Comparison of ENCODE assay signal across 10 cellular contexts in genomic region chr19:3409346-3410064, GRCh38. TPM values are rescaled to one million over a fixed set of nuclear protein-coding genes. Genes with fewer than 3 reads are reported as not detected.
DNase-seq lines count a peak whose midpoint lies in the region; ATAC-seq and TF ChIP-seq lines count a peak whose summit lies in the region.
"Had no signal": no experiment of that assay in that cellular context is flagged by ENCODE, and none has a peak within 500 bp of the region (broad histone marks: within the 10 kb centered on the region; RNA-seq: fewer than 3 reads in every experiment).

No MANE protein-coding gene starts in this region.

- POLR2A ChIA-PET in activated CD8-positive, alpha-beta T cell treated with anti-CD3 and anti-CD28 coated beads for 36 hours (lab: Charles Lee): interaction anchor here (0.6 kb wide), 1 partner anchor 596 kb away, joined by 3 read pairs; no protein-coding TSS in a partner anchor

- peaks cover 0 to 7% of the 10 kb centered on the region in 2 donors for H3K4me1 ChIP-seq in esophagus (ENCODE audit: control insufficient read depth in 2 of 2, insufficient read depth in 2 of 2, low read length in 1 of 2)
- peaks cover 0 to 72% (median 47%) of the 10 kb centered on the region in 4 donors for H3K4me1 ChIP-seq in tibial artery

- H3K27ac ChIP-seq in esophagus (ENCODE audit: low read depth in 2 of 2, low read length in 1 of 2): peak overlapping the region; percentile 78 to 93
- H3K27ac ChIP-seq in tibial artery: peak overlapping the region; percentile 98 to 100

- H3K36me3 ChIP-seq in esophagus (ENCODE audit: control insufficient read depth in 2 of 2, insufficient read depth in 2 of 2, low read length in 1 of 2): no peaks in the 10 kb centered on the region
- peaks cover 0 to 33% (median 0%) of the 10 kb centered on the region in 3 donors for H3K36me3 ChIP-seq in tibial artery

- no peak overlapping the region for H3K4me3 Mint-ChIP-seq in activated CD8-positive, alpha-beta T cell treated with anti-CD3 and anti-CD28 coated beads for 36 hours
- H3K4me3 Mint-ChIP-seq: natural killer cell treated with Interleukin-12 subunit alpha and Interleukin-12 subunit beta and Interleukin-15 and Interleukin-18, amount 100 ng/mL, for 72 hours had no signal

- no peaks in the 10 kb centered on the region for H3K9me3 ChIP-seq in esophagus (ENCODE audit: control insufficient read depth in 2 of 2, insufficient read depth in 1 of 2, low read depth in 1 of 2, low read length in 1 of 2)
- no peaks in the 10 kb centered on the region for H3K9me3 ChIP-seq in tibial artery

- WGBS in esophagus, 2 donors: 40 to 50% methylated on average over 30 of the region's 30 CpGs

- no peaks in the 10 kb centered on the region for H3K4me1 Mint-ChIP-seq in activated CD8-positive, alpha-beta T cell treated with anti-CD3 and anti-CD28 coated beads for 36 hours (ENCODE audit: low read depth)

- DNase-seq in NCI-H69 (lab: John Stamatoyannopoulos, UW) (peak; percentile 59), lung microvascular endothelial cell (ENCODE audit: low read depth in 2 of 2) (peak; percentile 29 to 71), tibial artery (no peak), NCI-H1694 treated with DMSO at 0.1 percent for 48 hours (lab: John Stamatoyannopoulos, UW) (no peak)
- DNase-seq in activated CD8-positive, alpha-beta T cell treated with anti-CD3 and anti-CD28 coated beads for 36 hours: no peak
- DNase-seq: Kasumi-1; stimulated activated CD4-positive, alpha-beta T cell treated with anti-CD3 and anti-CD28 coated beads, Interleukin-4, amount 100 ng/mL, for 4 hours had no signal

- no peaks in the 10 kb centered on the region for H3K9me3 Mint-ChIP-seq in activated CD8-positive, alpha-beta T cell treated with anti-CD3 and anti-CD28 coated beads for 36 hours
- H3K9me3 Mint-ChIP-seq: natural killer cell treated with Interleukin-12 subunit alpha and Interleukin-12 subunit beta and Interleukin-15 and Interleukin-18, amount 100 ng/mL, for 72 hours had no signal

- no peaks in the 10 kb centered on the region for H3K27me3 ChIP-seq in esophagus (ENCODE audit: control insufficient read depth in 1 of 2, insufficient read depth in 2 of 2, low read length in 2 of 2)
- H3K27me3 ChIP-seq in tibial artery: no peaks in the 10 kb centered on the region

- H3K4me3 ChIP-seq in esophagus (ENCODE audit: low read depth in 1 of 2, low read length in 2 of 2) (no peak overlapping the region), tibial artery (no peak overlapping the region)

- ATAC-seq in activated CD8-positive, alpha-beta T cell treated with anti-CD3 and anti-CD28 coated beads for 36 hours: no peak
- ATAC-seq in HG02852 (IDR thresholded peaks at IDR 0.05; ENCODE audit: unreplicated experiment): no peak
- ATAC-seq: natural killer cell treated with Interleukin-12 subunit alpha and Interleukin-12 subunit beta and Interleukin-15 and Interleukin-18, amount 100 ng/mL, for 72 hours had no signal

- no peak for TF ChIP-seq CTCF in tibial artery (IDR thresholded peaks at IDR 0.05)
- TF ChIP-seq CTCF in activated CD8-positive, alpha-beta T cell treated with anti-CD3 and anti-CD28 coated beads for 36 hours (IDR thresholded peaks at IDR 0.05): no peak

- intact Hi-C loops in tibial artery (cut with DNase I; ENCODE audit: low total_unique reads): no loop called here
- intact Hi-C loops in activated CD8-positive, alpha-beta T cell treated with anti-CD3 and anti-CD28 coated beads for 36 hours (cut with micrococcal nuclease): no loop called here

- H3K36me3 Mint-ChIP-seq in activated CD8-positive, alpha-beta T cell treated with anti-CD3 and anti-CD28 coated beads for 36 hours (ENCODE audit: low read depth): no peaks in the 10 kb centered on the region
- H3K36me3 Mint-ChIP-seq: natural killer cell treated with Interleukin-12 subunit alpha and Interleukin-12 subunit beta and Interleukin-15 and Interleukin-18, amount 100 ng/mL, for 72 hours had no signal

- no peaks in the 10 kb centered on the region for H3K27me3 Mint-ChIP-seq in activated CD8-positive, alpha-beta T cell treated with anti-CD3 and anti-CD28 coated beads for 36 hours
- H3K27me3 Mint-ChIP-seq: natural killer cell treated with Interleukin-12 subunit alpha and Interleukin-12 subunit beta and Interleukin-15 and Interleukin-18, amount 100 ng/mL, for 72 hours had no signal

- no peak overlapping the region for H3K27ac Mint-ChIP-seq in activated CD8-positive, alpha-beta T cell treated with anti-CD3 and anti-CD28 coated beads for 36 hours
- H3K27ac Mint-ChIP-seq: natural killer cell treated with Interleukin-12 subunit alpha and Interleukin-12 subunit beta and Interleukin-15 and Interleukin-18, amount 100 ng/mL, for 72 hours had no signal

- CTCF ChIA-PET in activated CD8-positive, alpha-beta T cell treated with anti-CD3 and anti-CD28 coated beads for 36 hours (lab: Charles Lee): interaction anchor here (3.0 kb wide), 1 partner anchor 20 kb away, joined by 14 read pairs; no protein-coding TSS in a partner anchor

RNA-seq across cellular contexts. Expression of gene NFIC, which starts 43.1 kb away (rescaled TPM):
- 10 to 100 TPM; 15.4 to 48.1 TPM for polyA plus RNA-seq in esophagus
- total RNA-seq in lung microvascular endothelial cell: 9.4 and 11.7 TPM in 2 replicates
- total RNA-seq in activated CD8-positive, alpha-beta T cell treated with anti-CD3 and anti-CD28 coated beads for 36 hours: 10 to 100 TPM; 19.0 to 20.8 TPM

Comparison
In these comparisons a context has a peak if more than half of its experiments do, and no peak if none do; other contexts are left out.
1. DNase-seq: peak in NCI-H69 (single experiment) and lung microvascular endothelial cell (2 of 2); none in tibial artery (0 of 2), activated CD8-positive, alpha-beta T cell treated with anti-CD3 and anti-CD28 coated beads for 36 hours (single experiment) and NCI-H1694 treated with DMSO at 0.1 percent for 48 hours (single experiment).